Comparison of ENCODE assay signal across 14 cellular contexts in genomic region chr2:226475650-226476049, GRCh38.
DNase-seq lines count a peak whose midpoint lies in the region; ATAC-seq, FAIRE-seq and TF ChIP-seq lines count a peak whose summit lies in the region.
"Had no signal": no experiment of that assay in that cellular context is flagged by ENCODE, and none has a peak within 500 bp of the region (broad histone marks: within the 10 kb centered on the region; RNA-seq: fewer than 3 reads in every experiment).

No MANE protein-coding gene starts in this region.

- H2BK120ac ChIP-seq in trophoblast cell (ENCODE audit: insufficient read depth, low read length, poor library complexity): peak overlapping the region; percentile 80

- peak overlapping the region; percentile 22 for H4K91ac ChIP-seq in trophoblast cell (ENCODE audit: low read depth, low read length)

- H3K18ac ChIP-seq in trophoblast cell (ENCODE audit: low read length): no peak overlapping the region

- H3K23ac ChIP-seq in trophoblast cell (ENCODE audit: low read length): no peak overlapping the region

- no peak overlapping the region for H4K8ac ChIP-seq in trophoblast cell (ENCODE audit: low read depth, low read length)

- no peak overlapping the region for H3K4me3 ChIP-seq in PC-9
- H3K4me3 ChIP-seq in epithelial cell of proximal tubule (ENCODE audit: low read depth, low read length): no peak overlapping the region
- no peak overlapping the region for H3K4me3 ChIP-seq in trophoblast cell (ENCODE audit: low read depth, low read length)
- H3K4me3 ChIP-seq in uterus: no peak overlapping the region
- H3K4me3 ChIP-seq: suprapubic skin had no signal

- H3K9me2 ChIP-seq in PC-9 (ENCODE audit: insufficient read depth): no peaks in the 10 kb centered on the region

- no peaks in the 10 kb centered on the region for H3K79me2 ChIP-seq in PC-9 (ENCODE audit: low read depth)
- H3K79me2 ChIP-seq in trophoblast cell (ENCODE audit: control insufficient read depth, insufficient read depth, low read length, poor library complexity): peaks cover 4% of the 10 kb centered on the region

- peaks cover 3% of the 10 kb centered on the region; the same call in 1 of the 2 replicates for H3F3A ChIP-seq in PC-9 (ENCODE audit: insufficient read depth, low read depth)

- BruUV-seq in PC-9 (replicated peaks; lab: Mats Ljungman, UMichigan): no TSS peak

- no peak overlapping the region for H4K12ac ChIP-seq in trophoblast cell (ENCODE audit: low read depth, low read length)

- H3K9me3 ChIP-seq in PC-9 (ENCODE audit: insufficient read depth, low read depth) (peaks cover 15% of the 10 kb centered on the region), trophoblast cell (ENCODE audit: insufficient read depth, low read depth, low read length) (no peaks in the 10 kb centered on the region), uterus (no peaks in the 10 kb centered on the region)
- H3K9me3 ChIP-seq: suprapubic skin had no signal

- ATAC-seq in HG02588 (IDR thresholded peaks at IDR 0.05; ENCODE audit: unreplicated experiment): no peak
- ATAC-seq: T-helper 17 cell had no signal

- no peaks in the 10 kb centered on the region for H3K36me3 ChIP-seq in PC-9 (ENCODE audit: low read depth)
- H3K36me3 ChIP-seq in trophoblast cell (ENCODE audit: control insufficient read depth in 1 of 2, insufficient read depth in 2 of 2, low read length in 2 of 2): no peaks in the 10 kb centered on the region
- H3K36me3 ChIP-seq in uterus: no peaks in the 10 kb centered on the region
- H3K36me3 ChIP-seq: suprapubic skin had no signal

- H4K20me1 ChIP-seq in PC-9 (ENCODE audit: insufficient read depth): no peaks in the 10 kb centered on the region; the same call in 1 of the 2 replicates

- H2AK5ac ChIP-seq in trophoblast cell (ENCODE audit: low read length): no peak overlapping the region

- H2BK5ac ChIP-seq in trophoblast cell (ENCODE audit: low read depth, low read length, poor library complexity): peak overlapping the region; percentile 64

- H3K4ac ChIP-seq in trophoblast cell (ENCODE audit: low read depth, low read length): no peak overlapping the region

- TF ChIP-seq CTCF in PC-9 (conservative IDR thresholded peaks at IDR 0.05): no peak
- TF ChIP-seq CTCF in epithelial cell of proximal tubule (conservative IDR thresholded peaks at IDR 0.05; ENCODE audit: low read depth, low read length): no peak
- TF ChIP-seq CTCF in uterus (IDR thresholded peaks at IDR 0.05): no peak

- CTCF ChIA-PET in PC-9 (lab: Charles Lee): no interaction called here

- H3K27ac ChIP-seq in PC-9 (peak overlapping the region; percentile 56), trophoblast cell (ENCODE audit: low read depth, low read length) (peak overlapping the region; percentile 80), uterus (no peak overlapping the region)
- H3K27ac ChIP-seq: suprapubic skin had no signal

- no peak overlapping the region for H2AFZ ChIP-seq in PC-9
- no peak overlapping the region for H2AFZ ChIP-seq in trophoblast cell (ENCODE audit: insufficient read depth, low read length, poor library complexity)

- no peak for TF ChIP-seq POLR2A in uterus (IDR thresholded peaks at IDR 0.05)

- no peak overlapping the region for H3K14ac ChIP-seq in trophoblast cell (ENCODE audit: low read length)

- peak overlapping the region; percentile 66 for H2BK12ac ChIP-seq in trophoblast cell (ENCODE audit: low read length)

- no peaks in the 10 kb centered on the region for H3K27me3 ChIP-seq in PC-9 (ENCODE audit: insufficient read depth, low read depth)
- no peaks in the 10 kb centered on the region for H3K27me3 ChIP-seq in trophoblast cell (ENCODE audit: insufficient read depth, low read length)
- H3K27me3 ChIP-seq in uterus: no peaks in the 10 kb centered on the region
- H3K27me3 ChIP-seq: suprapubic skin had no signal

- peak overlapping the region; percentile 35 for H3K4me2 ChIP-seq in PC-9
- H3K4me2 ChIP-seq in trophoblast cell (ENCODE audit: low read length): no peak overlapping the region

- intact Hi-C loops in PC-9 (cut with micrococcal nuclease; ENCODE audit: unreplicated experiment): loop anchor here (5.0 to 10.0 kb wide), 3 partner anchors 107 to 288 kb away; no protein-coding TSS in a partner anchor
- intact Hi-C loops in posterior cingulate gyrus (cut with DNase I): no loop called here
- intact Hi-C loops in uterus (cut with DNase I; ENCODE audit: low total_unique reads): no loop called here

- DNase-seq in Daoy (ENCODE audit: low read depth): peak; percentile 22
- peak; percentile 8 to 70 for DNase-seq in PC-9
- DNase-seq in epithelial cell of proximal tubule (ENCODE audit: low read depth): peak; percentile 65
- peak in 1 of 2 donors; percentile 58 for DNase-seq in trophoblast cell
- no peak for DNase-seq in GM19239 (ENCODE audit: insufficient read length, low spot score)
- no peak for DNase-seq in posterior cingulate gyrus
- DNase-seq in uterus: no peak
- DNase-seq: NCI-H1436; NK-92 treated with Interleukin-12 subunit alpha and Interleukin-12 subunit beta, amount 100 ng/mL, for 24 hours; occipital lobe; T-helper 17 cell had no signal

- peaks cover 21% of the 10 kb centered on the region for H3K4me1 ChIP-seq in PC-9 (replicated peaks; ENCODE audit: insufficient read depth)
- H3K4me1 ChIP-seq in trophoblast cell (ENCODE audit: control insufficient read depth in 1 of 2, insufficient read depth in 2 of 2, low read length in 2 of 2): peaks cover 13% of the 10 kb centered on the region in 2 experiments
- peaks cover 0 to 10% of the 10 kb centered on the region in 2 donors for H3K4me1 ChIP-seq in uterus

- H3K9ac ChIP-seq in trophoblast cell (ENCODE audit: low read length): no peak overlapping the region

- POLR2A ChIA-PET in PC-9 (lab: Charles Lee; ENCODE audit: unreplicated experiment): no interaction called here

- WGBS in trophoblast cell (ENCODE audit: extremely low coverage, insufficient coverage, insufficient read length): no CpG with 5 or more reads among the region's 2 CpGs

- peaks cover 22% of the 10 kb centered on the region for H3K79me1 ChIP-seq in trophoblast cell (ENCODE audit: low read length)

- FAIRE-seq in GM19239 (lab: Jason Lieb, UNC): no peak
- FAIRE-seq: endometrium had no signal

Comparison
In these comparisons a context has a peak if more than half of its experiments do, and no peak if none do; other contexts are left out.
1. DNase-seq: peak in Daoy (single experiment), PC-9 (2 of 2) and epithelial cell of proximal tubule (single experiment); none in GM19239 (single experiment), posterior cingulate gyrus (0 of 10) and uterus (0 of 2).
2. H3K27ac ChIP-seq: peak in PC-9 (single experiment) and trophoblast cell (single experiment); none in uterus (0 of 2).